ENCODE assay signal across 11 cellular contexts in the genomic region with DNA sequence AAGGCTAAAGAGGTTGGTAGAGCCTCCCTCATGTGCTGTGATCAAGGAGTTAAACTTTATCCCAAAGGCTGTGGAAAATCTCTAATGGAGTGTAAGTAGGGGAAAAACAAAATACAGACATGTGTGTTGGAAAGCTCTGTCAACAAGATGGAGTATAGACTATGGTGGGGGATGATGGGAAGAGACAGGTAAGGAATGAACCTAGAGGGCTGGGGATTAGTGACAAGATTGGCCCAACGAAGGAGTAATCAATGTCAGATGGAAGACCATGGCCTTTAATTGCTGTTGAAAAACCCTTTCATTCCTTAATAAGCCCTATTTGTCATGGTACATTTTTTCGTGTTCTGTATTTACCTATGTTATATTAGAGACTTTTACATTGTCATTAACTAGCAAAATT.
"Had no signal": no experiment of that assay in that cellular context is flagged by ENCODE, and none has a peak within 500 bp of the region (broad histone marks: within the 10 kb centered on the region; RNA-seq: fewer than 3 reads in every experiment).

No MANE protein-coding gene starts in this region.

- H3K9ac ChIP-seq: GM23248 had no signal

- DNase-seq: GM23248, GOT3, H7, H9, HCEC 1CT, HFFc6 had no signal

- H3K27ac ChIP-seq: GM23248 had no signal

- H3K4me2 ChIP-seq: GM23338 had no signal

- H2AFZ ChIP-seq: GM23248, GM23338 had no signal

- ATAC-seq: GM23338, HCT116 had no signal

- H3K9me3 ChIP-seq: HAP-1 had no signal

- H3K4me3 ChIP-seq: GM23248, GM23338, HAP-1 had no signal

- FAIRE-seq: H1, H54 had no signal

- H3K4me1 ChIP-seq: HAP-1 had no signal

- H3K36me3 ChIP-seq: HAP-1 had no signal
